ENCODE assay signal across 8 cellular contexts in the genomic region with DNA sequence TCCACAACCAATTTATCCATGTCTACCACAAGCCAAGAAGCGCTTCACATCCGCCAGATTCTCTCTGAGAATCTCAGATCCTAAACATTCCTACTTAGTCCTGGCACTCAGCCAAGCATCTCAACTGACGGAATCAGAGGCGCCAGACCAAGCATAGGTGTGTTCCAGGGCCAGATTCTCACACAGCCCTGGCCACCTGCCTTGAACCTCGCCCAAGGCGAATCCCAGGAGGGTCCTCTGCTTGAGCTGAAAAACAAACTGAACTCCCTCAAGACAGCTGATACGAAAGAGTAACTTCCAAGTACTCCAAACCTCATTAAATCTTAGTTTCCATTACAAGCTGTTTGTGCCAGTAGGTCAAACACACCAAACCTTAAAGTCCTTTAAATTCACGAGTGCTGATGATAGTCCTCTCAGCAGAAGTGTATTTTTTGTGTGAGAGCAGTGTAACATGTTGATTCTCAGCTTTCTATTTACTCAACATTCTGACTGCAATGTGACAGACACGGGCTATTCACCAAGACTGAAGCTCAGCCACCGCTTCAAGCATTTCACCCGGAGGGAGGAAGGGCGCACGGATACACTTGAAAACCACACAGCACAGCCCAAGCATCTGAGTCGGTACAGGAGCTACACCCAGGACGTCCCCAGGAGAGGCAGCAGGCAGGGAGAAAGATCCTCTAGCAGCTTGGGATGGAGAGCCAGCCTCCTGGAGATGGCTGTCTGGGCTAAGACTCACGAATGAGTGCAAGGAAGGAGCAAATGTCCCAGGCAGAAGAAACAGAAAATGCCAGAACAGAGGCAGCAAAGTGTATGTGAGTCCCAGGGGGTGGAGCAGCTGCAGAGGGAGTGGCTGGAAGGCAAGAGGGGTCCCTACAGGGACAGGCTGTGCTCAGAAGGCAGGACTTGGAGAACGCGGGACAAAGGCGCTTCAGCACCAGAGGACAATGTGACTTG. TPM values are rescaled to one million over a fixed set of nuclear protein-coding genes. Genes with fewer than 3 reads are reported as not detected.
DNase-seq lines count a peak whose midpoint lies in the region; ATAC-seq and TF ChIP-seq lines count a peak whose summit lies in the region.

No MANE protein-coding gene starts in this region.

- no peaks in the 10 kb centered on the region for H3K9me3 ChIP-seq in upper lobe of left lung

- no peak overlapping the region for H3K4me3 ChIP-seq in upper lobe of left lung

- peak; percentile 70 for DNase-seq in kidney tubule cell (ENCODE audit: low spot score)
- DNase-seq in upper lobe of left lung: peak in 1 of 2 donors; percentile 79
- no peak for DNase-seq in activated effector memory CD4-positive, alpha-beta T cell treated with Interleukin-2 at 50 U/mL for 16 hours

- peak in 1 of 4 donors; percentile 45 for TF ChIP-seq EP300 in upper lobe of left lung (IDR thresholded peaks at IDR 0.05)

- H3K36me3 ChIP-seq in upper lobe of left lung: no peaks in the 10 kb centered on the region

- peak; percentile 35 for ATAC-seq in GM18508 (IDR thresholded peaks at IDR 0.05; ENCODE audit: insufficient read depth, unreplicated experiment)
- peak; percentile 47 for ATAC-seq in HG03097 (IDR thresholded peaks at IDR 0.05; ENCODE audit: low FRiP score, unreplicated experiment)
- ATAC-seq in upper lobe of left lung (ENCODE audit: low FRiP score in 2 of 2): peak; percentile 39 to 87
- ATAC-seq in activated T-helper 17 cell treated with anti-CD3 and anti-CD28 coated beads, Interleukin-2, amount 50 U/mL, for 72 hours (replicated peaks): no peak
- ATAC-seq in GM19324 (IDR thresholded peaks at IDR 0.05; ENCODE audit: low FRiP score, unreplicated experiment): no peak

- no peaks in the 10 kb centered on the region for H3K36me3 Mint-ChIP-seq in activated T-helper 17 cell treated with anti-CD3 and anti-CD28 coated beads, Interleukin-2, amount 50 U/mL, for 72 hours (ENCODE audit: low read depth)

- H3K27me3 ChIP-seq in upper lobe of left lung: no peaks in the 10 kb centered on the region

- H3K9me3 Mint-ChIP-seq in activated T-helper 17 cell treated with anti-CD3 and anti-CD28 coated beads, Interleukin-2, amount 50 U/mL, for 72 hours: no peaks in the 10 kb centered on the region

- peaks cover 48% of the 10 kb centered on the region for H3K27me3 Mint-ChIP-seq in activated T-helper 17 cell treated with anti-CD3 and anti-CD28 coated beads, Interleukin-2, amount 50 U/mL, for 72 hours

- TF ChIP-seq POLR2A in upper lobe of left lung (IDR thresholded peaks at IDR 0.05): no peak

- no peak for TF ChIP-seq CTCF in upper lobe of left lung (IDR thresholded peaks at IDR 0.05)

- H3K4me1 ChIP-seq in upper lobe of left lung: peaks cover 15 to 34% (median 23%) of the 10 kb centered on the region in 4 donors

- peak overlapping the region; percentile 51 for H3K27ac ChIP-seq in angular gyrus (ENCODE audit: low read depth, low read length)
- peak overlapping the region; percentile 46 to 61 (median 54) for H3K27ac ChIP-seq in upper lobe of left lung

- no peak overlapping the region for H3K4me3 Mint-ChIP-seq in activated T-helper 17 cell treated with anti-CD3 and anti-CD28 coated beads, Interleukin-2, amount 50 U/mL, for 72 hours

- H3K4me1 Mint-ChIP-seq in activated T-helper 17 cell treated with anti-CD3 and anti-CD28 coated beads, Interleukin-2, amount 50 U/mL, for 72 hours: peaks cover 6% of the 10 kb centered on the region

- 50 to 64% methylated on average over 16 to 19 of the region's 19 CpGs for WGBS in upper lobe of left lung, 2 donors

- no peak overlapping the region for H3K27ac Mint-ChIP-seq in activated T-helper 17 cell treated with anti-CD3 and anti-CD28 coated beads, Interleukin-2, amount 50 U/mL, for 72 hours

RNA-seq across cellular contexts. Expression of a gene that starts 6.0 kb away (rescaled TPM):
- total RNA-seq in upper lobe of left lung: 100 to 1,000 TPM in 1 of 6 donors, 10 to 100 TPM in 5; 30.6 to 108 (median 50.6) TPM
- total RNA-seq in activated T-helper 17 cell treated with anti-CD3 and anti-CD28 coated beads, Interleukin-2, amount 50 U/mL, for 72 hours: under 1 TPM; 0.13 to 0.24 TPM

Comparison
In these comparisons a context has a peak if more than half of its experiments do, and no peak if none do; other contexts are left out.
1. ATAC-seq: peak in GM18508 (single experiment), HG03097 (single experiment) and upper lobe of left lung (2 of 2); none in activated T-helper 17 cell treated with anti-CD3 and anti-CD28 coated beads, Interleukin-2, amount 50 U/mL, for 72 hours (single experiment) and GM19324 (single experiment).
2. RNA of a gene that starts 6.0 kb away (total RNA-seq): 30.6 to 108 TPM in upper lobe of left lung; 0.13 to 0.24 TPM in activated T-helper 17 cell treated with anti-CD3 and anti-CD28 coated beads, Interleukin-2, amount 50 U/mL, for 72 hours; every median in the first group is over 10 times any median in the second.